In genomic region chr2:229713371-229714079, GRCh38 we compare ENCODE assay signal across 9 cellular contexts. TPM values are rescaled to one million over a fixed set of nuclear protein-coding genes. Genes with fewer than 3 reads are reported as not detected.
A peak's percentile ranks its signal among the peaks of the same experiment; 100 is the strongest.
DNase-seq lines count a peak whose midpoint lies in the region; ATAC-seq, FAIRE-seq and TF ChIP-seq lines count a peak whose summit lies in the region.
"Had no signal": no experiment of that assay in that cellular context is flagged by ENCODE, and none has a peak within 500 bp of the region (broad histone marks: within the 10 kb centered on the region; RNA-seq: fewer than 3 reads in every experiment).

No MANE protein-coding gene starts in this region.

- intact Hi-C loops in activated B cell treated with CpG ODN at 0.5 μM for 24 hours (cut with micrococcal nuclease), result no loop called here
- intact Hi-C loops in pancreas (cut with DNase I), result no loop called here

- DNase-seq in DMS 273 (lab: John Stamatoyannopoulos, UW; ENCODE audit: unreplicated experiment) (peak; percentile 68), DMS 273 treated with DMSO at 0.1 percent for 48 hours (lab: John Stamatoyannopoulos, UW) (no peak), activated B cell treated with CpG ODN at 0.5 μM for 24 hours (no peak), foreskin keratinocyte (no peak), pancreas (peak in 3 of 6 donors; percentile 9 to 76 (median 68)), NCI-H2029 treated with DMSO at 0.1 percent for 48 hours (lab: John Stamatoyannopoulos, UW) (no peak)

- ATAC-seq in HG03432 (IDR thresholded peaks at IDR 0.05; ENCODE audit: unreplicated experiment) (peak; percentile 25), activated B cell treated with CpG ODN at 0.5 μM for 24 hours (ENCODE audit: low read depth) (no peak), foreskin keratinocyte (peak; percentile 50), pancreas (peak in 3 of 4 donors; percentile 14 to 52 (median 39)), HG03175 (IDR thresholded peaks at IDR 0.05; ENCODE audit: unreplicated experiment) (no peak)

- no peak for FAIRE-seq in pancreas (lab: Jason Lieb, UNC)
- FAIRE-seq: A204.1 had no signal

- 2% methylated on average over 53 to 61 of the region's 61 CpGs for WGBS in pancreas, 2 donors

- peaks cover 52% of the 10 kb centered on the region for H3K27me3 Mint-ChIP-seq in activated B cell treated with CpG ODN at 0.5 μM for 24 hours

- H3K27me3 ChIP-seq in foreskin keratinocyte (peaks cover 78% of the 10 kb centered on the region), pancreas (peaks cover 0 to 47% (median 9%) of the 10 kb centered on the region in 4 donors)

- TF ChIP-seq CTCF in activated B cell treated with CpG ODN at 0.5 μM for 24 hours (IDR thresholded peaks at IDR 0.05) (no peak), foreskin keratinocyte (conservative IDR thresholded peaks at IDR 0.05) (peak; percentile 36), pancreas (IDR thresholded peaks at IDR 0.05) (no peak)

- peak overlapping the region in 2 of 4 donors; percentile 38 to 55 for H3K4me3 ChIP-seq in pancreas

- H3K36me3 ChIP-seq in pancreas, result no peaks in the 10 kb centered on the region

- no peaks in the 10 kb centered on the region for H3K9me3 ChIP-seq in pancreas

- H3K9me3 Mint-ChIP-seq in activated B cell treated with CpG ODN at 0.5 μM for 24 hours, result no peaks in the 10 kb centered on the region

- H3K27ac Mint-ChIP-seq in activated B cell treated with CpG ODN at 0.5 μM for 24 hours, result no peak overlapping the region

- POLR2A ChIA-PET in activated B cell treated with CpG ODN at 0.5 μM for 24 hours (lab: Charles Lee), result no interaction called here

- H3K4me1 ChIP-seq in foreskin keratinocyte (no peaks in the 10 kb centered on the region), pancreas (peaks cover 3 to 7% (median 4%) of the 10 kb centered on the region in 3 donors)

- no peaks in the 10 kb centered on the region for H3K36me3 Mint-ChIP-seq in activated B cell treated with CpG ODN at 0.5 μM for 24 hours (ENCODE audit: low read depth)

- no peak overlapping the region for H3K27ac ChIP-seq in foreskin keratinocyte
- no peak overlapping the region for H3K27ac ChIP-seq in pancreas

- H3K4me3 Mint-ChIP-seq in activated B cell treated with CpG ODN at 0.5 μM for 24 hours, result peak overlapping the region; percentile 56

- CTCF ChIA-PET in activated B cell treated with CpG ODN at 0.5 μM for 24 hours (lab: Charles Lee), result no interaction called here

- peaks cover 18% of the 10 kb centered on the region for H3K4me1 Mint-ChIP-seq in activated B cell treated with CpG ODN at 0.5 μM for 24 hours

RNA-seq across cellular contexts. Expression of gene DNER, which starts 0.8 kb away (rescaled TPM):
- total RNA-seq in activated B cell treated with CpG ODN at 0.5 μM for 24 hours (not detected in 2 replicates), foreskin keratinocyte (2.1 and 5.5 TPM in 2 replicates), pancreas (under 1 TPM; 0.25 to 0.70 (median 0.35) TPM)
- polyA plus RNA-seq in foreskin keratinocyte (1.1 and 2.2 TPM in 2 replicates), pancreas (1 to 10 TPM in 1 of 2 donors, under 1 TPM in 1; 0.72 to 2.3 TPM)

Comparison
In these comparisons a context has a peak if more than half of its experiments do, and no peak if none do; other contexts are left out.
1. ATAC-seq: peak in HG03432 (single experiment), foreskin keratinocyte (single experiment) and pancreas (3 of 4); none in activated B cell treated with CpG ODN at 0.5 μM for 24 hours (single experiment) and HG03175 (single experiment).